Comparison of ENCODE assay signal across 24 cellular contexts in genomic region chr18:3395466-3395865, GRCh38. TPM values are rescaled to one million over a fixed set of nuclear protein-coding genes. Genes with fewer than 3 reads are reported as not detected.
DNase-seq lines count a peak whose midpoint lies in the region; ATAC-seq, FAIRE-seq and TF ChIP-seq lines count a peak whose summit lies in the region.
"Had no signal": no experiment of that assay in that cellular context is flagged by ENCODE, and none has a peak within 500 bp of the region (broad histone marks: within the 10 kb centered on the region; RNA-seq: fewer than 3 reads in every experiment).

No MANE protein-coding gene starts in this region.

- intact Hi-C loops in right lobe of liver (cut with DNase I) (no loop called here), HepG2 (cut with micrococcal nuclease; ENCODE audit: unreplicated experiment) (no loop called here), PC-3 (cut with micrococcal nuclease) (no loop called here)

- no peak for FAIRE-seq in HepG2 (lab: Jason Lieb, UNC)
- peak; percentile 89 for FAIRE-seq in urothelium cell line (lab: Jason Lieb, UNC)
- FAIRE-seq: A549, G401.6, GM12892 had no signal

- TF ChIP-seq RAD21 in HepG2 (CRISPR knock-in tag; IDR thresholded peaks at IDR 0.05): no peak

- H3K4me1 Mint-ChIP-seq in T-helper 2 cell treated with Interferon-gamma antibody and Interleukin-4, amounts not matched to agents 5 μg/mL and 100 μg/mL, for 36 hours (ENCODE audit: low read depth): no peaks in the 10 kb centered on the region
- H3K4me1 Mint-ChIP-seq: CD4-positive, alpha-beta memory T cell had no signal

- TF ChIP-seq EP300 in HepG2 (IDR thresholded peaks at IDR 0.05; ENCODE audit: low read depth in 2 of 2, low read length in 2 of 2) (no peak), HepG2 (CRISPR knock-in tag; IDR thresholded peaks at IDR 0.05; ENCODE audit: borderline replicate concordance) (no peak)

- H3K27me3 ChIP-seq in right lobe of liver: no peaks in the 10 kb centered on the region
- peaks cover 0 to 16% of the 10 kb centered on the region in 2 experiments; a peak in 2 of 5 replicates for H3K27me3 ChIP-seq in HepG2 (ENCODE audit: control insufficient read depth in 1 of 2, insufficient read depth in 2 of 2, low read length in 2 of 2)
- no peaks in the 10 kb centered on the region for H3K27me3 ChIP-seq in PC-3 (ENCODE audit: low read length)
- H3K27me3 ChIP-seq: BE2C; BLaER1 treated with 17β-estradiol and CSF1 and Interleukin-3, amounts not matched to agents 10 nM and 100 nM had no signal

- no peak overlapping the region for H3K4me2 ChIP-seq in HepG2 (ENCODE audit: low read depth, low read length)
- no peak overlapping the region for H3K4me2 ChIP-seq in PC-3 (ENCODE audit: low read length)
- H3K4me2 ChIP-seq: A549; BLaER1 treated with 17β-estradiol and CSF1 and Interleukin-3, amounts not matched to agents 10 nM and 100 nM; GM23338 had no signal

- peaks cover 34% of the 10 kb centered on the region for H3K9me3 Mint-ChIP-seq in T-helper 2 cell treated with Interferon-gamma antibody and Interleukin-4, amounts not matched to agents 5 μg/mL and 100 μg/mL, for 36 hours

- TF ChIP-seq POLR2A in right lobe of liver (IDR thresholded peaks at IDR 0.05) (no peak), HepG2 (IDR thresholded peaks at IDR 0.05; ENCODE audit: insufficient read depth in 1 of 2, low read depth in 2 of 2, low read length in 2 of 2) (no peak)

- H3K9me2 ChIP-seq in PC-3 (replicated peaks; ENCODE audit: low read length): no peaks in the 10 kb centered on the region

- CTCF ChIA-PET in HepG2 (lab: Yijun Ruan, JAX; ENCODE audit: low intra/inter-chr PET ratio, low total read pairs): no interaction called here
- CTCF ChIA-PET in PC-3 (lab: Charles Lee): no interaction called here

- DNase-seq in right lobe of liver (peak in 2 of 3 donors; percentile 38 to 59), HepG2 (ENCODE audit: low spot score) (no peak), PC-3 (peak; percentile 14), mucosa of gallbladder (ENCODE audit: low spot score) (peak; percentile 75), urothelium cell line (ENCODE audit: low spot score) (no peak), anterior cingulate cortex (lab: John Stamatoyannopoulos, UW) (no peak)
- no peak for DNase-seq in T-helper 2 cell treated with Interferon-gamma antibody and Interleukin-4, amounts not matched to agents 5 μg/mL and 100 μg/mL, for 36 hours (ENCODE audit: low spot score)
- DNase-seq: 8988T; ACHN; AML-193; BE2C; Calu3; CD4-positive, alpha-beta memory T cell; COR-L47; DMS153; DND-41; H9 had no signal

- 27% methylated on average over 2 of the region's 2 CpGs for WGBS in right lobe of liver (ENCODE audit: insufficient coverage, low coverage, low lambda C conversion rate, missing lambda C conversion rate)
- WGBS in HepG2 (ENCODE audit: low lambda C conversion rate): 0% methylated on average over 2 of the region's 2 CpGs

- H3K4me3 Mint-ChIP-seq in T-helper 2 cell treated with Interferon-gamma antibody and Interleukin-4, amounts not matched to agents 5 μg/mL and 100 μg/mL, for 36 hours: no peak overlapping the region
- H3K4me3 Mint-ChIP-seq: CD4-positive, alpha-beta memory T cell; GM23338; H9 had no signal

- H3K4me3 ChIP-seq in right lobe of liver: no peak overlapping the region
- no peak overlapping the region for H3K4me3 ChIP-seq in HepG2 (replicated peaks in 1 of 3; ENCODE audit: insufficient read depth in 1 of 3, low read depth in 2 of 3, low read length in 3 of 3)
- H3K4me3 ChIP-seq in PC-3 (ENCODE audit: low read length): no peak overlapping the region
- H3K4me3 ChIP-seq: A549; BLaER1 treated with 17β-estradiol and CSF1 and Interleukin-3, amounts not matched to agents 10 nM and 100 nM; GM23338 had no signal

- no peak for TF ChIP-seq CTCF in right lobe of liver (IDR thresholded peaks at IDR 0.05)
- no peak for TF ChIP-seq CTCF in HepG2 (CRISPR knock-in tag; IDR thresholded peaks at IDR 0.05)
- no peak for TF ChIP-seq CTCF in PC-3 (conservative IDR thresholded peaks at IDR 0.05; ENCODE audit: low read depth, low read length)

- H4K20me1 ChIP-seq in HepG2 (ENCODE audit: insufficient read depth, low read length) (no peaks in the 10 kb centered on the region), PC-3 (ENCODE audit: low read length) (no peaks in the 10 kb centered on the region)
- H4K20me1 ChIP-seq: BLaER1 treated with 17β-estradiol and CSF1 and Interleukin-3, amounts not matched to agents 10 nM and 100 nM had no signal

- BruUV-seq in HepG2 (replicated peaks; lab: Mats Ljungman, UMichigan): no TSS peak
- no TSS peak for BruUV-seq in PC-3 (replicated peaks; lab: Mats Ljungman, UMichigan)

- POLR2A ChIA-PET in HepG2 (lab: Yijun Ruan, JAX) (no interaction called here), PC-3 (lab: Charles Lee; ENCODE audit: unreplicated experiment) (no interaction called here)

- no peak overlapping the region for H2AFZ ChIP-seq in HepG2 (ENCODE audit: low read length)
- no peak overlapping the region for H2AFZ ChIP-seq in PC-3 (ENCODE audit: low read length)
- H2AFZ ChIP-seq: GM23338 had no signal

- H3K9me3 ChIP-seq in right lobe of liver (no peaks in the 10 kb centered on the region), HepG2 (ENCODE audit: low read length) (no peaks in the 10 kb centered on the region), PC-3 (ENCODE audit: low read length) (0 out of 2 replicates have a peak, but pooled peaks cover 2% of the 10 kb centered on the region)
- H3K9me3 ChIP-seq: BE2C had no signal

- H3K4me1 ChIP-seq in right lobe of liver (no peaks in the 10 kb centered on the region), HepG2 (ENCODE audit: insufficient read depth, low read length) (no peaks in the 10 kb centered on the region), PC-3 (ENCODE audit: insufficient read depth, low read length) (peaks cover 16% of the 10 kb centered on the region)
- H3K4me1 ChIP-seq: A549, BE2C had no signal

- no peaks in the 10 kb centered on the region for H3F3A ChIP-seq in PC-3 (ENCODE audit: low read length, unreplicated experiment)

- in situ Hi-C loops in HepG2 (cut with HindIII; ENCODE audit: extremely low pct_ligation_motif_present, low pct_unique_long_range_greater_than_20kb): loop anchor here (25.0 kb wide), 1 partner anchor 92 kb away; no protein-coding TSS in a partner anchor

- no peaks in the 10 kb centered on the region for H3K36me3 Mint-ChIP-seq in T-helper 2 cell treated with Interferon-gamma antibody and Interleukin-4, amounts not matched to agents 5 μg/mL and 100 μg/mL, for 36 hours (ENCODE audit: low read depth)

- H3K36me3 ChIP-seq in right lobe of liver (no peaks in the 10 kb centered on the region), HepG2 (replicated peaks in 1 of 2; ENCODE audit: control insufficient read depth in 1 of 2, insufficient read depth in 2 of 2, low read length in 2 of 2) (no peaks in the 10 kb centered on the region), PC-3 (ENCODE audit: low read depth, low read length) (no peaks in the 10 kb centered on the region)
- H3K36me3 ChIP-seq: BE2C; BLaER1 treated with 17β-estradiol and CSF1 and Interleukin-3, amounts not matched to agents 10 nM and 100 nM had no signal

- peak; percentile 53 to 96 (median 86) for ATAC-seq in right lobe of liver
- no peak for ATAC-seq in HepG2
- ATAC-seq in PC-3: no peak
- no peak for ATAC-seq in GM19035 (IDR thresholded peaks at IDR 0.05; ENCODE audit: unreplicated experiment)
- ATAC-seq: A549, GM23338, HCT116 had no signal

- H3K27ac ChIP-seq in right lobe of liver: no peak overlapping the region
- H3K27ac ChIP-seq in HepG2 (ENCODE audit: extremely low read length, insufficient read depth, low read length): no peak overlapping the region
- H3K27ac ChIP-seq in PC-3 (ENCODE audit: low read length): no peak overlapping the region
- H3K27ac ChIP-seq: A549; BLaER1 treated with 17β-estradiol and CSF1 and Interleukin-3, amounts not matched to agents 10 nM and 100 nM had no signal

- H3K27me3 Mint-ChIP-seq in T-helper 2 cell treated with Interferon-gamma antibody and Interleukin-4, amounts not matched to agents 5 μg/mL and 100 μg/mL, for 36 hours (ENCODE audit: low read depth): no peaks in the 10 kb centered on the region

- H3K79me2 ChIP-seq in HepG2 (ENCODE audit: insufficient read depth, low read length): no peaks in the 10 kb centered on the region
- H3K79me2 ChIP-seq in PC-3 (ENCODE audit: low read length): no peaks in the 10 kb centered on the region

- H3K9ac ChIP-seq in HepG2 (ENCODE audit: insufficient read depth, low read depth, low read length): no peak overlapping the region
- H3K9ac ChIP-seq in PC-3 (ENCODE audit: low read length): no peak overlapping the region
- H3K9ac ChIP-seq: BLaER1 treated with 17β-estradiol and CSF1 and Interleukin-3, amounts not matched to agents 10 nM and 100 nM had no signal

- no peak overlapping the region for H3K27ac Mint-ChIP-seq in T-helper 2 cell treated with Interferon-gamma antibody and Interleukin-4, amounts not matched to agents 5 μg/mL and 100 μg/mL, for 36 hours
- H3K27ac Mint-ChIP-seq: CD4-positive, alpha-beta memory T cell; GM23338; H9 had no signal

TF ChIP-seq in HepG2, 621 proteins besides CTCF, POLR2A, EP300 and RAD21 (continues in another document):
- TF ChIP-seq ZNF773 (CRISPR knock-in tag; IDR thresholded peaks at IDR 0.05; ENCODE audit: borderline replicate concordance): no peak

RNA-seq across cellular contexts. Expression of gene TGIF1, which starts 54.5 kb away (rescaled TPM):
- total RNA-seq in right lobe of liver (10 to 100 TPM; 11.3 to 41.4 (median 22.3) TPM), HepG2 (2016; rRNA removed; fragmentation: Illumina TruSeq; extraction: Trizol) (44.0 and 50.0 TPM in 2 replicates), PC-3 (2014; rRNA removed) (101 and 114 TPM in 2 replicates), mucosa of gallbladder (82.0 TPM)
- total RNA-seq in HepG2 (2016; cell fraction: cytosol; rRNA removed; fragmentation: Illumina TruSeq; extraction: Trizol; ENCODE audit: low read depth): 15.3 and 17.9 TPM in 2 replicates
- total RNA-seq in HepG2 (2016; cell fraction: insoluble cytoplasmic fraction; rRNA removed; fragmentation: Illumina TruSeq; extraction: Trizol): 39.7 and 48.5 TPM in 2 replicates
- total RNA-seq in HepG2 (2016; cell fraction: membrane; rRNA removed; fragmentation: Illumina TruSeq; extraction: Trizol): 31.9 and 33.8 TPM in 2 replicates
- total RNA-seq in HepG2 (2016; cell fraction: nucleus; rRNA removed; fragmentation: Illumina TruSeq; extraction: Trizol): 48.5 and 49.4 TPM in 2 replicates
- 76.1 and 76.3 TPM in 2 replicates for polyA plus RNA-seq in HepG2 (2011; rRNA removed)
- polyA plus RNA-seq in HepG2 (2011; cell fraction: cytosol; rRNA removed): 82.7 and 83.0 TPM in 2 replicates
- polyA plus RNA-seq in HepG2 (2011; cell fraction: nucleus; rRNA removed): 170 and 172 TPM in 2 replicates
- 35.4 and 51.3 TPM in 2 replicates for polyA plus RNA-seq in HepG2 (2012)
- polyA plus RNA-seq in HepG2 (2016; cell fraction: cytosol; fragmentation: Illumina TruSeq; extraction: Trizol; ENCODE audit: low read depth): 8.5 and 8.6 TPM in 2 replicates
- polyA plus RNA-seq in HepG2 (2016; cell fraction: insoluble cytoplasmic fraction; fragmentation: Illumina TruSeq; extraction: Trizol; ENCODE audit: low read depth): 37.9 and 44.1 TPM in 2 replicates
- 16.3 and 18.7 TPM in 2 replicates for polyA plus RNA-seq in HepG2 (2016; cell fraction: membrane; fragmentation: Illumina TruSeq; extraction: Trizol; ENCODE audit: low read depth)
- polyA plus RNA-seq in HepG2 (2016; cell fraction: nucleus; fragmentation: Illumina TruSeq; extraction: Trizol; ENCODE audit: insufficient read depth, low read depth): 82.0 and 82.8 TPM in 2 replicates
- 89.5 and 113 TPM in 2 replicates for polyA minus RNA-seq in HepG2 (2011; rRNA and poly(A)+ RNA removed; ENCODE audit: low replicate concordance)
- polyA minus RNA-seq in HepG2 (2011; cell fraction: cytosol; rRNA and poly(A)+ RNA removed): 43.2 and 45.1 TPM in 2 replicates
- 66.8 and 68.0 TPM in 2 replicates for polyA minus RNA-seq in HepG2 (2011; cell fraction: nucleus; rRNA and poly(A)+ RNA removed)

Comparison
In these comparisons a context has a peak if more than half of its experiments do, and no peak if none do; other contexts are left out.
1. ATAC-seq: peak in right lobe of liver (4 of 4); none in HepG2 (single experiment), PC-3 (single experiment) and GM19035 (single experiment).
2. DNase-seq: peak in right lobe of liver (2 of 3), PC-3 (single experiment) and mucosa of gallbladder (single experiment); none in HepG2 (single experiment), urothelium cell line (single experiment), T-helper 2 cell treated with Interferon-gamma antibody and Interleukin-4, amounts not matched to agents 5 μg/mL and 100 μg/mL, for 36 hours (single experiment) and anterior cingulate cortex (0 of 58).